8 cellular contexts compared by ENCODE assay signal in genomic region chr1:204565617-204566582, GRCh38. TPM values are rescaled to one million over a fixed set of nuclear protein-coding genes. Genes with fewer than 3 reads are reported as not detected.
DNase-seq lines count a peak whose midpoint lies in the region; ATAC-seq and TF ChIP-seq lines count a peak whose summit lies in the region.

No MANE protein-coding gene starts in this region.

- in situ Hi-C loops in HAP-1 (cut with MboI; ENCODE audit: low sequenced_read_pairs): loop anchor here (5.0 kb wide), 1 partner anchor 241 kb away; no protein-coding TSS in a partner anchor

- WGBS in body of pancreas, 2 donors: 33 to 36% methylated on average over 13 of the region's 13 CpGs

- H3K4me3 ChIP-seq in HAP-1: no peak overlapping the region
- H3K4me3 ChIP-seq in body of pancreas: no peak overlapping the region

- H3K27ac ChIP-seq in body of pancreas: peak overlapping the region in 1 of 4 donors; percentile 37

- H3K4me1 ChIP-seq in HAP-1: peaks cover 2% of the 10 kb centered on the region
- peaks cover 18% of the 10 kb centered on the region for H3K4me1 ChIP-seq in body of pancreas

- TF ChIP-seq POLR2A in body of pancreas (IDR thresholded peaks at IDR 0.05): no peak

- ATAC-seq in body of pancreas (peak; percentile 72), HG03039 (IDR thresholded peaks at IDR 0.05; ENCODE audit: unreplicated experiment) (no peak)

- H3K9me3 Mint-ChIP-seq in immature natural killer cell: no peaks in the 10 kb centered on the region

- intact Hi-C loops in body of pancreas (cut with DNase I): no loop called here

- H3K36me3 ChIP-seq in HAP-1 (replicated peaks) (no peaks in the 10 kb centered on the region), body of pancreas (replicated peaks in 1 of 2; ENCODE audit: insufficient read depth in 1 of 2, low read depth in 2 of 2) (no peaks in the 10 kb centered on the region)

- H3K27me3 Mint-ChIP-seq in immature natural killer cell (ENCODE audit: low read depth in 3 of 3): peaks cover 0 to 2% (median 0%) of the 10 kb centered on the region in 3 donors

- H3K4me3 Mint-ChIP-seq in immature natural killer cell: peak overlapping the region in 3 of 5 donors; percentile 12 to 24 (median 22)

- peaks cover 24 to 39% of the 10 kb centered on the region in 2 donors for H3K4me1 Mint-ChIP-seq in immature natural killer cell

- peak overlapping the region; percentile 3 to 62 (median 48) for H3K27ac Mint-ChIP-seq in immature natural killer cell

- DNase-seq in COLO829 (ENCODE audit: low spot score): peak; percentile 93
- peak; percentile 71 to 80 for DNase-seq in HAP-1 (ENCODE audit: low spot score in 2 of 2)
- peak; percentile 81 to 85 for DNase-seq in NCI-H2081 (lab: John Stamatoyannopoulos, UW)
- peak; percentile 19 for DNase-seq in T1000 (lab: John Stamatoyannopoulos, UW)
- DNase-seq in body of pancreas: peak; percentile 24 to 50 (median 40)
- peak; percentile 45 to 70 (median 53) for DNase-seq in immature natural killer cell
- DNase-seq in stimulated activated CD4-positive, alpha-beta T cell treated with anti-CD3 and anti-CD28 coated beads, Interleukin-1b, Interleukin-23, amount 100 ng/mL, for 48 hours: peak; percentile 63

- TF ChIP-seq CTCF in body of pancreas (IDR thresholded peaks at IDR 0.05): peak in 6 of 7 experiments; percentile 29 to 65 (median 58)

- H3K27me3 ChIP-seq in HAP-1 (ENCODE audit: low read depth) (no peaks in the 10 kb centered on the region), body of pancreas (no peaks in the 10 kb centered on the region)

- peaks cover 15 to 34% (median 19%) of the 10 kb centered on the region in 3 donors for H3K36me3 Mint-ChIP-seq in immature natural killer cell

- H3K9me3 ChIP-seq in HAP-1 (no peaks in the 10 kb centered on the region), body of pancreas (no peaks in the 10 kb centered on the region)

RNA-seq across cellular contexts. Expression of gene MDM4, which starts 49.7 kb away (rescaled TPM):
- total RNA-seq in body of pancreas: 100 to 1,000 TPM in 1 of 2 donors, 10 to 100 TPM in 1; 72.9 to 125 TPM
- polyA plus RNA-seq in immature natural killer cell: 10 to 100 TPM in 1 of 3 donors, 1 to 10 TPM in 2; 4.6 to 22.6 (median 8.3) TPM

Comparison
In these comparisons a context has a peak if more than half of its experiments do, and no peak if none do; other contexts are left out.
1. DNase-seq: peak in every context shown above with its lines; median percentile 93 in COLO829; 83 in NCI-H2081; 76 in HAP-1; 63 in stimulated activated CD4-positive, alpha-beta T cell treated with anti-CD3 and anti-CD28 coated beads, Interleukin-1b, Interleukin-23, amount 100 ng/mL, for 48 hours; 53 in immature natural killer cell; 40 in body of pancreas; 19 in T1000.